Comparison of ENCODE assay signal across 29 cellular contexts in genomic region chr22:39833610-39834009, GRCh38. TPM values are rescaled to one million over a fixed set of nuclear protein-coding genes. Genes with fewer than 3 reads are reported as not detected.
"Had no signal": no experiment of that assay in that cellular context is flagged by ENCODE, and none has a peak within 500 bp of the region (broad histone marks: within the 10 kb centered on the region; RNA-seq: fewer than 3 reads in every experiment).

No MANE protein-coding gene starts in this region.

- ATAC-seq: esophagus mucosa, heart left ventricle, mucosa of descending colon, natural killer cell, sciatic nerve had no signal

- FAIRE-seq: endometrium had no signal

- DNase-seq: effector memory CD4-positive, alpha-beta T cell; heart left ventricle; hippocampal formation; kidney glomerular epithelial cell; mucosa of descending colon; natural killer cell; posterior cingulate gyrus; spleen; stimulated activated CD4-positive, alpha-beta T cell treated with anti-CD3 and anti-CD28 coated beads, Interleukin-15, amount 100 ng/mL, for 24 hours; stimulated activated CD4-positive, alpha-beta T cell treated with anti-CD3 and anti-CD28 coated beads, Interleukin-1b, Interleukin-23, amount 100 ng/mL, for 48 hours; stimulated activated CD4-positive, alpha-beta T cell treated with anti-CD3 and anti-CD28 coated beads, Interleukin-4, amount 100 ng/mL, for 24 hours; stimulated activated naive CD4-positive, alpha-beta T cell; stomach; substantia nigra; transverse colon had no signal

- H3K4me1 ChIP-seq: heart left ventricle, stomach, transverse colon had no signal

- H3K36me3 ChIP-seq: heart left ventricle, spleen, stomach, thoracic aorta, transverse colon had no signal

- H3K27ac ChIP-seq: heart left ventricle, stomach, thoracic aorta, transverse colon had no signal

- H3K9me3 ChIP-seq: heart left ventricle, mucosa of descending colon, stomach, thoracic aorta, transverse colon had no signal

- H3K4me3 ChIP-seq: heart left ventricle, mucosa of descending colon, spleen, stomach, thoracic aorta, transverse colon had no signal

RNA-seq across cellular contexts. Expression of gene ENTHD1, which starts 60.0 kb away (rescaled TPM):
- total RNA-seq: esophagus mucosa, fibroblast of lung, glomerular endothelial cell, heart left ventricle, liver, lung microvascular endothelial cell, mesenteric fat pad, mucosa of descending colon, natural killer cell, neural crest cell, osteocyte, pulmonary artery endothelial cell, skeletal muscle tissue, stomach, thoracic aorta, transverse colon, urinary bladder had no signal
